Comparison of ENCODE assay signal across 9 cellular contexts in the genomic region with DNA sequence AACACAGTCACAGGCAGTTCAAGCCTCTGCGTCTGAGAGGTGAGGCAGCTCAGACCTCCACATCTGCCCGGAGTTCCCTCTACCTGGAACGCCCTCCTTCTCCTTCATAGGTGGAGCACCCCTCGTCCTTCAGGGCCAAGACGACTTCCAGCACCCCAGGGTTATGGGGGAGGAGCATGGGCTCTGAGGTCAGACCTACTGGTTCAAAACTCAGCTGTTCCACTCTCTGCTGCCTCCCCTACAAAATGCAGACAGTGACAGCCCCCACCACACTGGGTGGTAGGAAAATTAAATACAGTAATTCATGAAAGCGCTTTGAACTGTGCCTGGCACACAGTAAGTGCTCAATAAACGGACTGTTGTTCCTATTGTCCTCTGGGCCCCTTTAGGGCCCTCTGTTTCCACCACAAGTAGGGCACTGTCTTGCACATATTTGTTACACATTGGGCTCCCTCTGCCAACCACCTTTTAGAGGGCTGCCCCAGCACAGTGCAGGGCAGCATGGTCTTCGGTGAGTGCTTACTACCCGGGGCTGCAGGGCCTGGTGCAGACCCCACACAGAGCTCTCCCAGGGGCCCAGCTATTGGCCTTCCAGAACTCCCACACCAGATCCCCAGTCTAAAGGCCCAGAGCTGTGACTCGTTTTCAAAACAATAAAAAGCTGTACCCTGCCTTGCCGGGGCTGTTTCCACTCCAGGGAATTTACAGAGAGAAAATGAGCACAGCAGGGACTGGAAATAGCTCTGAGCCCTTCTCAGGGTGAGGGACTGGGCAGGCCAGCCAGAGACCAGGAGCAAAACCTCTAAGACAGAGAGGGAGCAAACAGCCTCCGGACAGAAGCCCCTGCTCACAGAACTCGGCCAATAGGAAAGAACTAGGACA. TPM values are rescaled to one million over a fixed set of nuclear protein-coding genes. Genes with fewer than 3 reads are reported as not detected.
DNase-seq lines count a peak whose midpoint lies in the region; ATAC-seq and TF ChIP-seq lines count a peak whose summit lies in the region.
"Had no signal": no experiment of that assay in that cellular context is flagged by ENCODE, and none has a peak within 500 bp of the region (broad histone marks: within the 10 kb centered on the region; RNA-seq: fewer than 3 reads in every experiment).

No MANE protein-coding gene starts in this region.

- H3K4me1 Mint-ChIP-seq in chondrocyte (ENCODE audit: low read depth) (peaks cover 68% of the 10 kb centered on the region), neural progenitor cell (peaks cover 46% of the 10 kb centered on the region)

- peaks cover 74% of the 10 kb centered on the region for H3K79me2 ChIP-seq in neural progenitor cell (ENCODE audit: low read depth)

- H3K4me1 ChIP-seq in neural progenitor cell, result peaks cover 12% of the 10 kb centered on the region

- TF ChIP-seq CTCF in AG09309 (IDR thresholded peaks at IDR 0.05; ENCODE audit: control insufficient read depth, insufficient read depth, low read depth, low read length, missing control alignments) (no peak), chondrocyte (IDR thresholded peaks at IDR 0.05) (no peak), neural progenitor cell (IDR thresholded peaks at IDR 0.05) (no peak)

- peaks cover 56% of the 10 kb centered on the region for H4K20me1 ChIP-seq in neural progenitor cell (ENCODE audit: low read depth)

- H3K36me3 ChIP-seq in neural progenitor cell, result no peaks in the 10 kb centered on the region

- H3K27me3 ChIP-seq in neural progenitor cell, result no peaks in the 10 kb centered on the region

- TF ChIP-seq POLR2A in GM18505 (IDR thresholded peaks at IDR 0.05; ENCODE audit: borderline replicate concordance, extremely low read depth, insufficient read depth, insufficient read length), result no peak

- no peak overlapping the region for H3K27ac ChIP-seq in neural progenitor cell

- DNase-seq in AG09309 (ENCODE audit: low read depth) (no peak), HT1080 (ENCODE audit: low read depth) (peak; percentile 35), chondrocyte (ENCODE audit: low spot score) (no peak), neural progenitor cell (ENCODE audit: low spot score) (no peak), NCI-H2029 (lab: John Stamatoyannopoulos, UW) (no peak), NCI-H510A treated with DMSO at 0.1 percent for 48 hours (lab: John Stamatoyannopoulos, UW) (no peak)
- DNase-seq: activated CD8-positive, alpha-beta memory T cell treated with anti-CD3 and anti-CD28 coated beads, Interleukin-2, amount 50 U/mL, for 4 hours had no signal

- peak overlapping the region; percentile 86 for H3K4me3 Mint-ChIP-seq in chondrocyte (ENCODE audit: unreplicated experiment)
- H3K4me3 Mint-ChIP-seq in neural progenitor cell, result peak overlapping the region; percentile 94

- H3K9ac ChIP-seq in neural progenitor cell, result no peak overlapping the region

- ATAC-seq in GM18505 (IDR thresholded peaks at IDR 0.05; ENCODE audit: unreplicated experiment) (no peak), HG02642 (IDR thresholded peaks at IDR 0.05; ENCODE audit: poor library complexity, unreplicated experiment) (no peak)

- H3K9me3 ChIP-seq in neural progenitor cell (ENCODE audit: low read depth), result no peaks in the 10 kb centered on the region

- H3F3A ChIP-seq in neural progenitor cell (ENCODE audit: low read depth), result peaks cover 24% of the 10 kb centered on the region

- H3K4me2 ChIP-seq in neural progenitor cell, result peak overlapping the region; percentile 92

- H3K27ac Mint-ChIP-seq in chondrocyte (ENCODE audit: unreplicated experiment), result peak overlapping the region; percentile 93
- H3K27ac Mint-ChIP-seq in neural progenitor cell, result no peak overlapping the region

- H2AFZ ChIP-seq in neural progenitor cell (replicated peaks), result no peak overlapping the region

- H3K4me3 ChIP-seq in AG09309 (ENCODE audit: control insufficient read depth, low read depth, low read length) (peak overlapping the region; percentile 18), neural progenitor cell (no peak overlapping the region)

- H3K9me3 Mint-ChIP-seq in chondrocyte (ENCODE audit: low read depth), result no peaks in the 10 kb centered on the region
- no peaks in the 10 kb centered on the region for H3K9me3 Mint-ChIP-seq in neural progenitor cell

- H3K27me3 Mint-ChIP-seq in chondrocyte (ENCODE audit: low read depth), result no peaks in the 10 kb centered on the region
- H3K27me3 Mint-ChIP-seq in neural progenitor cell (ENCODE audit: insufficient read depth, low read depth), result peaks cover 9% of the 10 kb centered on the region

- no peaks in the 10 kb centered on the region for H3K36me3 Mint-ChIP-seq in chondrocyte (ENCODE audit: low read depth)
- H3K36me3 Mint-ChIP-seq in neural progenitor cell, result peaks cover 6% of the 10 kb centered on the region

RNA-seq across cellular contexts. Expression of a gene that starts 2.5 kb away (rescaled TPM):
- total RNA-seq in HT1080 (2014; rRNA removed; shearing (Covaris generic)), result 21.5 and 30.3 TPM in 2 replicates
- polyA plus RNA-seq in HT1080 (2015; cell fraction: cytosol; rRNA removed), result 69.4 and 71.0 TPM in 2 replicates
- 42.8 and 44.4 TPM in 2 replicates for polyA plus RNA-seq in HT1080 (2015; cell fraction: nucleus; rRNA removed)
- total RNA-seq in chondrocyte (117 to 121 TPM (median 121 TPM) in 3 replicates), neural progenitor cell (ENCODE audit: low replicate concordance) (26.5 and 43.3 TPM in 2 replicates)

RNA-seq across cellular contexts. Expression of a gene that starts 46.9 kb away (rescaled TPM):
- 175 and 206 TPM in 2 replicates for total RNA-seq in HT1080 (2014; rRNA removed; shearing (Covaris generic))
- polyA plus RNA-seq in HT1080 (2015; cell fraction: cytosol; rRNA removed), result 215 and 259 TPM in 2 replicates
- 383 and 498 TPM in 2 replicates for polyA plus RNA-seq in HT1080 (2015; cell fraction: nucleus; rRNA removed)
- 126 to 132 TPM (median 129 TPM) in 3 replicates for total RNA-seq in chondrocyte
- total RNA-seq in neural progenitor cell (ENCODE audit: low replicate concordance), result 106 and 205 TPM in 2 replicates
